ENCODE assay signal across 12 cellular contexts in the genomic region with DNA sequence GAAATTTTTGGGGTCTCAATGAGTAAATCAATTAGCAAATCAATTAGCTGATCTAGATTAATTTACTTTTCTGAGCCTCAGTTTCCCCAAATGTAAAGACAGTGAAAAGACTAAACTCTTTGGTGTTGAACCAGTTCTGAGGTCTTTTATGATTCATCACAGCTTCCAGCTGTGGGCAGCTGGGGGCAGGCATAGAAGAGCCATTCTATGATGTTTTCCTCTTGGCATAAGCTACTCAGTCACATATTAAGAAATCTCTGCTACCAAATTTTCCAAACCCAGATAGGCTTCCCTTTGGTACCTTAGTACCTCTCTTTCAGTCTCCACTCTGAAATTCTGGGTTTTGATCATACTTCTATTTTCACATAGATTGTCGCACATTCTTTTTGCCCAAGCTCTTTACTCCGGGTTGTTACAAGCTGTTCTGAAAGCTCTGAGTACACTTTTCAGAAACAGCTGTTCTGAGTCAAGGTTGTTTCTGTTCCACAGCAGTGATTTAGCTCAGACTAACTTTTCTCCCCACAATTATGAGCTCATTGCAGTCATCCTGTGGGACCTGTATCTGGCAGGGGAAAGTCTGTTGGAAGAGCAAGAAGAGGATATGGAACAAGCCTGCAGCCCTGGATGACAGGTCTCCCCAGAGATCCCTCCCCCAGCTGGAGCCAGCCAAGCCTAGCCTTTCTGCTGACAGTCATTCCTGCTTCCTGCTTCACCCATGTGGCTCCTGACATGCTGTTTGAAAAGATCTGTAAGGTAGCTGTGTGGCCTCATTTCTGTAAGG.
DNase-seq lines count a peak whose midpoint lies in the region; ATAC-seq and TF ChIP-seq lines count a peak whose summit lies in the region.
"Had no signal": no experiment of that assay in that cellular context is flagged by ENCODE, and none has a peak within 500 bp of the region (broad histone marks: within the 10 kb centered on the region; RNA-seq: fewer than 3 reads in every experiment).

No MANE protein-coding gene starts in this region.

- CTCF ChIA-PET in Calu3 (lab: Charles Lee): no interaction called here

- H3K36me3 ChIP-seq in left ventricle myocardium inferior: no peaks in the 10 kb centered on the region
- no peaks in the 10 kb centered on the region for H3K36me3 ChIP-seq in upper lobe of right lung

- ATAC-seq in HG03575 (IDR thresholded peaks at IDR 0.05; ENCODE audit: extremely low read depth, insufficient number of reproducible peaks, low FRiP score, unreplicated experiment) (peak; percentile 53), upper lobe of right lung (peak; percentile 50)
- ATAC-seq: A549, K562 had no signal

- intact Hi-C loops in left ventricle myocardium inferior (cut with micrococcal nuclease) (no loop called here), upper lobe of right lung (cut with DNase I) (no loop called here), Calu3 (cut with micrococcal nuclease; ENCODE audit: unreplicated experiment) (no loop called here)

- BruUV-seq in Calu3 (replicated peaks; lab: Mats Ljungman, UMichigan): no TSS peak

- H3K4me1 ChIP-seq in left ventricle myocardium inferior (peaks cover 21% of the 10 kb centered on the region), upper lobe of right lung (no peaks in the 10 kb centered on the region)
- H3K4me1 ChIP-seq: A549, parathyroid adenoma had no signal

- no peaks in the 10 kb centered on the region for H3K9me3 ChIP-seq in left ventricle myocardium inferior (replicated peaks)
- no peaks in the 10 kb centered on the region for H3K9me3 ChIP-seq in upper lobe of right lung
- H3K9me3 ChIP-seq: A549 had no signal

- TF ChIP-seq CTCF in left ventricle myocardium inferior (IDR thresholded peaks at IDR 0.05; ENCODE audit: borderline replicate concordance) (no peak), upper lobe of right lung (IDR thresholded peaks at IDR 0.05) (no peak), Calu3 (IDR thresholded peaks at IDR 0.05; ENCODE audit: unreplicated experiment) (no peak)

- peaks cover 7% of the 10 kb centered on the region for H3K9me3 Mint-ChIP-seq in Calu3 (ENCODE audit: low read depth, unreplicated experiment)

- no peak overlapping the region for H3K4me3 Mint-ChIP-seq in Calu3 (ENCODE audit: low read depth, unreplicated experiment)
- H3K4me3 Mint-ChIP-seq: activated naive CD8-positive, alpha-beta T cell treated with anti-CD3 and anti-CD28 coated beads for 36 hours had no signal

- H3K27ac ChIP-seq in left ventricle myocardium inferior (replicated peaks): peak overlapping the region; percentile 78
- no peak overlapping the region for H3K27ac ChIP-seq in upper lobe of right lung
- no peak overlapping the region for H3K27ac ChIP-seq in caudate nucleus (ENCODE audit: low read depth, low read length)
- H3K27ac ChIP-seq: A549, parathyroid adenoma had no signal

- H3K36me3 Mint-ChIP-seq in Calu3 (ENCODE audit: insufficient read depth, unreplicated experiment): no peaks in the 10 kb centered on the region
- H3K36me3 Mint-ChIP-seq: activated naive CD8-positive, alpha-beta T cell treated with anti-CD3 and anti-CD28 coated beads for 36 hours had no signal

- no peaks in the 10 kb centered on the region for H3K4me1 Mint-ChIP-seq in Calu3 (ENCODE audit: low read depth, unreplicated experiment)
- H3K4me1 Mint-ChIP-seq: activated naive CD8-positive, alpha-beta T cell treated with anti-CD3 and anti-CD28 coated beads for 36 hours had no signal

- no peaks in the 10 kb centered on the region for H3K27me3 ChIP-seq in left ventricle myocardium inferior (ENCODE audit: low read depth)
- no peaks in the 10 kb centered on the region for H3K27me3 ChIP-seq in upper lobe of right lung

- H3K4me3 ChIP-seq in left ventricle myocardium inferior: no peak overlapping the region
- no peak overlapping the region for H3K4me3 ChIP-seq in upper lobe of right lung
- H3K4me3 ChIP-seq: A549, K562 had no signal

- no peaks in the 10 kb centered on the region for H3K27me3 Mint-ChIP-seq in Calu3 (ENCODE audit: unreplicated experiment)
- H3K27me3 Mint-ChIP-seq: activated naive CD8-positive, alpha-beta T cell treated with anti-CD3 and anti-CD28 coated beads for 36 hours had no signal

- DNase-seq in NCI-H345 (lab: John Stamatoyannopoulos, UW): peak; percentile 9
- no peak for DNase-seq in NCI-H345 treated with DMSO at 0.1 percent for 48 hours (lab: John Stamatoyannopoulos, UW; ENCODE audit: unreplicated experiment)
- DNase-seq in left ventricle myocardium inferior: peak; percentile 83
- no peak for DNase-seq in upper lobe of right lung
- no peak for DNase-seq in caudate nucleus (lab: John Stamatoyannopoulos, UW)
- no peak for DNase-seq in DMS114 treated with DMSO at 0.1 percent for 48 hours (lab: John Stamatoyannopoulos, UW; ENCODE audit: unreplicated experiment)
- DNase-seq in Calu3: no peak
- DNase-seq: activated naive CD8-positive, alpha-beta T cell treated with anti-CD3 and anti-CD28 coated beads for 36 hours had no signal

- H3K27ac Mint-ChIP-seq in Calu3 (ENCODE audit: unreplicated experiment): no peak overlapping the region
- H3K27ac Mint-ChIP-seq: activated naive CD8-positive, alpha-beta T cell treated with anti-CD3 and anti-CD28 coated beads for 36 hours had no signal

Comparison
In these comparisons a context has a peak if more than half of its experiments do, and no peak if none do; other contexts are left out.
1. DNase-seq: peak in NCI-H345 (single experiment) and left ventricle myocardium inferior (single experiment); none in NCI-H345 treated with DMSO at 0.1 percent for 48 hours (single experiment), upper lobe of right lung (single experiment), caudate nucleus (0 of 61), DMS114 treated with DMSO at 0.1 percent for 48 hours (single experiment) and Calu3 (single experiment).